10 cellular contexts compared by ENCODE assay signal in the genomic region with DNA sequence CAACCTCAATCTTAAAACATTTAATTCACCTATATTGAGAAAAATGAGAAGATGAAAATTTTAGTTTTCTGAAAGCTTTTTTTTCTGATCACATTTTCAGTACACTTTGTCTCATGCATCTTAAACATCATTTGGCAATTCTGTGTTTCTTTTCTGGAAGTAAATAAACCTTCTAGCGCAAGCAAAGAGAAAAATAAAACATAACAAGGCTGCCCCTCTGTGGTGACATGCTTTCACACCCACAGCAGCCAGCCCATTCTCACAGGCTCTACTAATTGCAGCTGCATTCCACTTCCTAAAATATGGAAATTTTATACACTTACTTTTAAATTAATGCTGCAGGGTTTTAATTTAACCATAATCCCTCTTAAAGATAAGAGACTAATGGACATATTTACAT.
DNase-seq lines count a peak whose midpoint lies in the region; ATAC-seq and TF ChIP-seq lines count a peak whose summit lies in the region.
"Had no signal": no experiment of that assay in that cellular context is flagged by ENCODE, and none has a peak within 500 bp of the region (broad histone marks: within the 10 kb centered on the region; RNA-seq: fewer than 3 reads in every experiment).

No MANE protein-coding gene starts in this region.

- no peak overlapping the region for H3K4me3 ChIP-seq in fibroblast of the aortic adventitia (ENCODE audit: low read depth, low read length)

- no peak for ATAC-seq in GM18868 (IDR thresholded peaks at IDR 0.05; ENCODE audit: unreplicated experiment)
- no peak for ATAC-seq in GM21737 (IDR thresholded peaks at IDR 0.05; ENCODE audit: unreplicated experiment)
- ATAC-seq: stimulated activated naive CD8-positive, alpha-beta T cell treated with anti-CD3 and anti-CD28 coated beads, Interleukin-15, amount 100 ng/mL, for 72 hours; T-cell had no signal

- peak; percentile 4 for DNase-seq in H4 (ENCODE audit: low spot score)
- DNase-seq in RKO (ENCODE audit: low spot score) = peak; percentile 19
- peak; percentile 22 for DNase-seq in fibroblast of the aortic adventitia (ENCODE audit: low read depth)
- DNase-seq in retina = peak; percentile 34
- DNase-seq in NOMO-1 treated with DMSO at 0.1 percent for 48 hours (lab: John Stamatoyannopoulos, UW; ENCODE audit: unreplicated experiment) = no peak
- DNase-seq in activated CD4-positive, CD25-positive, alpha-beta regulatory T cell treated with anti-CD3 and anti-CD28 coated beads, Interleukin-2, amount 50 U/mL, for 72 hours = no peak
- DNase-seq: stimulated activated naive CD8-positive, alpha-beta T cell treated with anti-CD3 and anti-CD28 coated beads, Interleukin-15, amount 100 ng/mL, for 72 hours; T-cell had no signal

- TF ChIP-seq CTCF in fibroblast of the aortic adventitia (IDR thresholded peaks at IDR 0.05; ENCODE audit: insufficient read depth, low read length) = peak; percentile 20

Comparison
In these comparisons a context has a peak if more than half of its experiments do, and no peak if none do; other contexts are left out.
1. DNase-seq: peak in H4 (single experiment), RKO (single experiment), fibroblast of the aortic adventitia (single experiment) and retina (single experiment); none in NOMO-1 treated with DMSO at 0.1 percent for 48 hours (single experiment) and activated CD4-positive, CD25-positive, alpha-beta regulatory T cell treated with anti-CD3 and anti-CD28 coated beads, Interleukin-2, amount 50 U/mL, for 72 hours (single experiment).